In genomic region chrX:20435913-20436312, GRCh38 we compare ENCODE assay signal across 23 cellular contexts.
DNase-seq lines count a peak whose midpoint lies in the region; ATAC-seq, FAIRE-seq and TF ChIP-seq lines count a peak whose summit lies in the region.
"Had no signal": no experiment of that assay in that cellular context is flagged by ENCODE, and none has a peak within 500 bp of the region (broad histone marks: within the 10 kb centered on the region; RNA-seq: fewer than 3 reads in every experiment).

No MANE protein-coding gene starts in this region.

- TF ChIP-seq RAD21 in liver (IDR thresholded peaks at IDR 0.05) = no peak

- H3K4me3 ChIP-seq in kidney (ENCODE audit: low read length in 2 of 2) (no peak overlapping the region), liver (ENCODE audit: low read depth in 1 of 3, low read length in 3 of 3) (no peak overlapping the region), psoas muscle (no peak overlapping the region)
- H3K4me3 ChIP-seq: BLaER1 treated with 17β-estradiol and CSF1 and Interleukin-3, amounts not matched to agents 10 nM and 100 nM had no signal

- H3K4me3 Mint-ChIP-seq in activated naive CD8-positive, alpha-beta T cell treated with anti-CD3 and anti-CD28 coated beads, Interleukin-2, amount 10 ng/mL, durations not matched to agents 7 days and 5 days = no peak overlapping the region
- H3K4me3 Mint-ChIP-seq in activated naive CD8-positive, alpha-beta T cell treated with anti-CD3 and anti-CD28 coated beads for 36 hours = no peak overlapping the region
- H3K4me3 Mint-ChIP-seq: B cell; CD8-positive, alpha-beta memory T cell; HFFc6 had no signal

- TF ChIP-seq CTCF in kidney (IDR thresholded peaks at IDR 0.05; ENCODE audit: borderline replicate concordance, extremely low read depth, insufficient read depth) (no peak), liver (IDR thresholded peaks at IDR 0.05; ENCODE audit: low read depth, low read length, missing input control) (no peak), psoas muscle (IDR thresholded peaks at IDR 0.05) (no peak)

- POLR2A ChIA-PET in activated naive CD8-positive, alpha-beta T cell treated with anti-CD3 and anti-CD28 coated beads, Interleukin-2, amount 10 ng/mL, durations not matched to agents 7 days and 5 days (lab: Charles Lee) = interaction anchor here (3.3 kb wide), 1 partner anchor 21 kb away, joined by 26 read pairs; no protein-coding TSS in a partner anchor

- H3K9me3 ChIP-seq in kidney (ENCODE audit: control insufficient read depth in 1 of 2, low read length in 2 of 2) = no peaks in the 10 kb centered on the region
- no peaks in the 10 kb centered on the region for H3K9me3 ChIP-seq in liver (ENCODE audit: control insufficient read depth in 4 of 4, low read length in 3 of 4)
- no peaks in the 10 kb centered on the region for H3K9me3 ChIP-seq in psoas muscle
- H3K9me3 ChIP-seq: BLaER1 treated with 17β-estradiol and CSF1 and Interleukin-3, amounts not matched to agents 10 nM and 100 nM; Caco-2 had no signal

- H3K4me1 Mint-ChIP-seq in activated naive CD8-positive, alpha-beta T cell treated with anti-CD3 and anti-CD28 coated beads, Interleukin-2, amount 10 ng/mL, durations not matched to agents 7 days and 5 days = peaks cover 40% of the 10 kb centered on the region
- H3K4me1 Mint-ChIP-seq in activated naive CD8-positive, alpha-beta T cell treated with anti-CD3 and anti-CD28 coated beads for 36 hours = peaks cover 39% of the 10 kb centered on the region

- no peak for ATAC-seq in activated naive CD8-positive, alpha-beta T cell treated with anti-CD3 and anti-CD28 coated beads, Interleukin-2, amount 10 ng/mL, durations not matched to agents 7 days and 5 days (ENCODE audit: low read depth)
- no peak for ATAC-seq in psoas muscle
- ATAC-seq: HCT116 had no signal

- peaks cover 14% of the 10 kb centered on the region for H3K36me3 Mint-ChIP-seq in activated naive CD8-positive, alpha-beta T cell treated with anti-CD3 and anti-CD28 coated beads, Interleukin-2, amount 10 ng/mL, durations not matched to agents 7 days and 5 days
- peaks cover 1% of the 10 kb centered on the region for H3K36me3 Mint-ChIP-seq in activated naive CD8-positive, alpha-beta T cell treated with anti-CD3 and anti-CD28 coated beads for 36 hours
- H3K36me3 Mint-ChIP-seq: CD8-positive, alpha-beta memory T cell; IgD-negative memory B cell had no signal

- H3K27me3 ChIP-seq in liver (ENCODE audit: control insufficient read depth in 4 of 4, insufficient read depth in 4 of 4, low read length in 3 of 4) (peaks cover 0 to 6% (median 0%) of the 10 kb centered on the region in 4 donors), psoas muscle (ENCODE audit: insufficient read depth in 3 of 3, low read length in 2 of 3) (no peaks in the 10 kb centered on the region)
- H3K27me3 ChIP-seq: BLaER1 treated with 17β-estradiol and CSF1 and Interleukin-3, amounts not matched to agents 10 nM and 100 nM had no signal

- intact Hi-C loops in kidney (cut with DNase I) = no loop called here
- intact Hi-C loops in psoas muscle (cut with DNase I) = no loop called here

- H3K9me3 Mint-ChIP-seq in activated naive CD8-positive, alpha-beta T cell treated with anti-CD3 and anti-CD28 coated beads, Interleukin-2, amount 10 ng/mL, durations not matched to agents 7 days and 5 days = no peaks in the 10 kb centered on the region
- no peaks in the 10 kb centered on the region for H3K9me3 Mint-ChIP-seq in activated naive CD8-positive, alpha-beta T cell treated with anti-CD3 and anti-CD28 coated beads for 36 hours
- H3K9me3 Mint-ChIP-seq: CD8-positive, alpha-beta memory T cell; HFFc6; IgD-negative memory B cell had no signal

- H3K9ac ChIP-seq in kidney (ENCODE audit: low read length in 2 of 2) (no peak overlapping the region), liver (ENCODE audit: low read depth in 1 of 2, low read length in 2 of 2) (no peak overlapping the region)
- H3K9ac ChIP-seq: BLaER1 treated with 17β-estradiol and CSF1 and Interleukin-3, amounts not matched to agents 10 nM and 100 nM had no signal

- no peaks in the 10 kb centered on the region for H3K4me1 ChIP-seq in kidney (ENCODE audit: control insufficient read depth in 1 of 2, insufficient read depth in 1 of 2, low read depth in 1 of 2, low read length in 2 of 2)
- peaks cover 0 to 15% (median 5%) of the 10 kb centered on the region in 4 donors for H3K4me1 ChIP-seq in liver (ENCODE audit: control insufficient read depth in 4 of 4, insufficient read depth in 4 of 4, low read length in 3 of 4)
- H3K4me1 ChIP-seq in psoas muscle = no peaks in the 10 kb centered on the region

- 28% methylated on average over 1 of the region's 1 CpG for WGBS in liver
- WGBS in psoas muscle, 3 donors = 56 to 78% (median 61%) methylated on average over 1 of the region's 1 CpG

- H3K27ac ChIP-seq in kidney (ENCODE audit: low read depth in 2 of 2, low read length in 2 of 2) (peak overlapping the region in 1 of 2 donors; percentile 43), liver (ENCODE audit: low read depth in 1 of 2, low read length in 2 of 2) (peak overlapping the region in 1 of 2 donors; percentile 25), psoas muscle (no peak overlapping the region)
- H3K27ac ChIP-seq: 22Rv1; BLaER1 treated with 17β-estradiol and CSF1 and Interleukin-3, amounts not matched to agents 10 nM and 100 nM had no signal

- peak overlapping the region; percentile 42 for H3K27ac Mint-ChIP-seq in activated naive CD8-positive, alpha-beta T cell treated with anti-CD3 and anti-CD28 coated beads, Interleukin-2, amount 10 ng/mL, durations not matched to agents 7 days and 5 days
- no peak overlapping the region for H3K27ac Mint-ChIP-seq in activated naive CD8-positive, alpha-beta T cell treated with anti-CD3 and anti-CD28 coated beads for 36 hours
- H3K27ac Mint-ChIP-seq: B cell, HFFc6, IgD-negative memory B cell had no signal

- peak; percentile 44 for FAIRE-seq in kidney (lab: Jason Lieb, UNC)
- FAIRE-seq: D721Med, G401.6, GM12891, GM18507, HTR-8/SVneo had no signal

- H3K27me3 Mint-ChIP-seq in activated naive CD8-positive, alpha-beta T cell treated with anti-CD3 and anti-CD28 coated beads, Interleukin-2, amount 10 ng/mL, durations not matched to agents 7 days and 5 days = no peaks in the 10 kb centered on the region
- no peaks in the 10 kb centered on the region for H3K27me3 Mint-ChIP-seq in activated naive CD8-positive, alpha-beta T cell treated with anti-CD3 and anti-CD28 coated beads for 36 hours
- H3K27me3 Mint-ChIP-seq: B cell; CD8-positive, alpha-beta memory T cell had no signal

- H3K36me3 ChIP-seq in kidney (ENCODE audit: control insufficient read depth in 1 of 2, insufficient read depth in 2 of 2, low read length in 2 of 2) = no peaks in the 10 kb centered on the region
- H3K36me3 ChIP-seq in liver (ENCODE audit: control insufficient read depth in 4 of 4, insufficient read depth in 3 of 4, low read depth in 1 of 4, low read length in 3 of 4) = no peaks in the 10 kb centered on the region
- no peaks in the 10 kb centered on the region for H3K36me3 ChIP-seq in psoas muscle (ENCODE audit: insufficient read depth in 1 of 2, low read depth in 1 of 2)
- H3K36me3 ChIP-seq: BLaER1 treated with 17β-estradiol and CSF1 and Interleukin-3, amounts not matched to agents 10 nM and 100 nM had no signal

- no peak for DNase-seq in activated naive CD8-positive, alpha-beta T cell treated with anti-CD3 and anti-CD28 coated beads, Interleukin-2, amount 10 ng/mL, durations not matched to agents 7 days and 5 days
- no peak for DNase-seq in activated naive CD8-positive, alpha-beta T cell treated with anti-CD3 and anti-CD28 coated beads for 36 hours
- DNase-seq in kidney (no peak), psoas muscle (no peak), COR-L47 (lab: John Stamatoyannopoulos, UW) (no peak), NCI-H2171 treated with DMSO at 0.1 percent for 48 hours (lab: John Stamatoyannopoulos, UW) (no peak), AG08396 (ENCODE audit: low spot score) (no peak)
- DNase-seq: Caco-2; CD8-positive, alpha-beta memory T cell; GOT3; H7; HFFc6 had no signal

TF ChIP-seq in liver, 16 proteins besides CTCF, POLR2A, EP300 and RAD21 (continues in another document):
- TF ChIP-seq HNF4A (conservative IDR thresholded peaks at IDR 0.05) (peak; percentile 67 to 71), SP1 (IDR thresholded peaks at IDR 0.05) (peak; percentile 62), REST (IDR thresholded peaks at IDR 0.05) (no peak), YY1 (IDR thresholded peaks at IDR 0.05) (no peak), TAF1 (conservative IDR thresholded peaks at IDR 0.05) (no peak), MAX (IDR thresholded peaks at IDR 0.05) (no peak), FOXA1 (IDR thresholded peaks at IDR 0.05) (no peak), JUND (IDR thresholded peaks at IDR 0.05) (no peak), HNF4G (IDR thresholded peaks at IDR 0.05) (peak; percentile 60)
